In genomic region chr7:47500103-47500563, GRCh38 we compare ENCODE assay signal across 1 cellular context.
TF ChIP-seq lines count a peak whose summit lies in the region.

No MANE protein-coding gene starts in this region.

TF ChIP-seq in HepG2, 621 proteins besides CTCF, POLR2A, EP300 and RAD21 (continued from another document and continues in another):
- no peak for TF ChIP-seq GATA4 (IDR thresholded peaks at IDR 0.05; ENCODE audit: borderline replicate concordance, low read depth)
- no peak for TF ChIP-seq ZNF580 (CRISPR knock-in tag; IDR thresholded peaks at IDR 0.05; ENCODE audit: borderline replicate concordance, low read depth)
- TF ChIP-seq ZMYM4 (CRISPR knock-in tag; IDR thresholded peaks at IDR 0.05): peak; percentile 72
- peak; percentile 70 for TF ChIP-seq NCOA2 (CRISPR knock-in tag; IDR thresholded peaks at IDR 0.05)
- no peak for TF ChIP-seq ZNF251 (CRISPR knock-in tag; IDR thresholded peaks at IDR 0.05)
- no peak for TF ChIP-seq NFYC (CRISPR knock-in tag; IDR thresholded peaks at IDR 0.05)
- TF ChIP-seq ZNF766 (CRISPR knock-in tag; IDR thresholded peaks at IDR 0.05; ENCODE audit: borderline replicate concordance): no peak
- TF ChIP-seq SKI (IDR thresholded peaks at IDR 0.05; ENCODE audit: partially characterized antibody): peak; percentile 49
- TF ChIP-seq, protein P1, sequence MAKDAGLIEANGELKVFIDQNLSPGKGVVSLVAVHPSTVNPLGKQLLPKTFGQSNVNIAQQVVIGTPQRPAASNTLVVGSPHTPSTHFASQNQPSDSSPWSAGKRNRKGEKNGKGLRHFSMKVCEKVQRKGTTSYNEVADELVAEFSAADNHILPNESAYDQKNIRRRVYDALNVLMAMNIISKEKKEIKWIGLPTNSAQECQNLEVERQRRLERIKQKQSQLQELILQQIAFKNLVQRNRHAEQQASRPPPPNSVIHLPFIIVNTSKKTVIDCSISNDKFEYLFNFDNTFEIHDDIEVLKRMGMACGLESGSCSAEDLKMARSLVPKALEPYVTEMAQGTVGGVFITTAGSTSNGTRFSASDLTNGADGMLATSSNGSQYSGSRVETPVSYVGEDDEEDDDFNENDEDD (CRISPR knock-in tag; IDR thresholded peaks at IDR 0.05; ENCODE audit: borderline replicate concordance): no peak
- no peak for TF ChIP-seq ZNF432 (CRISPR knock-in tag; IDR thresholded peaks at IDR 0.05; ENCODE audit: borderline replicate concordance)
- no peak for TF ChIP-seq DNMT1 (CRISPR knock-in tag; IDR thresholded peaks at IDR 0.05)
- no peak for TF ChIP-seq ZNF160 (CRISPR knock-in tag; IDR thresholded peaks at IDR 0.05)
- no peak for TF ChIP-seq PHB2 (IDR thresholded peaks at IDR 0.05; ENCODE audit: partially characterized antibody)
- TF ChIP-seq TMF1 (CRISPR knock-in tag; IDR thresholded peaks at IDR 0.05; ENCODE audit: low read depth): no peak
- peak; percentile 74 for TF ChIP-seq BCL6 (CRISPR knock-in tag; IDR thresholded peaks at IDR 0.05)
- TF ChIP-seq PTBP1 (IDR thresholded peaks at IDR 0.05; ENCODE audit: low read depth, low read length, poor library complexity, severe bottlenecking): no peak
- TF ChIP-seq CCAR2 (optimal IDR thresholded peaks at IDR 0.05; ENCODE audit: low read depth, low read length): no peak
- no peak for TF ChIP-seq ATM (IDR thresholded peaks at IDR 0.05; ENCODE audit: borderline replicate concordance)
- peak in 1 of 2 experiments; percentile 40; a peak in 1 of 4 replicates for TF ChIP-seq ATF4 (CRISPR knock-in tag; IDR thresholded peaks at IDR 0.05)
- no peak for TF ChIP-seq CAMTA2 (CRISPR knock-in tag; IDR thresholded peaks at IDR 0.05; ENCODE audit: borderline replicate concordance)
- no peak for TF ChIP-seq ZNF530 (CRISPR knock-in tag; IDR thresholded peaks at IDR 0.05; ENCODE audit: low read depth)
- TF ChIP-seq ZNF30 (CRISPR knock-in tag; IDR thresholded peaks at IDR 0.05): no peak
- no peak for TF ChIP-seq ZNF136 (CRISPR knock-in tag; IDR thresholded peaks at IDR 0.05; ENCODE audit: low read depth)
- peak; percentile 39; the same call in 1 of the 2 replicates for TF ChIP-seq ZSCAN5A (CRISPR knock-in tag; IDR thresholded peaks at IDR 0.05; ENCODE audit: borderline replicate concordance)
- peak; percentile 69; the same call in 1 of the 2 replicates for TF ChIP-seq ZGPAT (CRISPR knock-in tag; IDR thresholded peaks at IDR 0.05)
- TF ChIP-seq TFAP4 (IDR thresholded peaks at IDR 0.05; ENCODE audit: borderline replicate concordance, low read depth): peak; percentile 31; the same call in 1 of the 2 replicates
- TF ChIP-seq RXRA (CRISPR knock-in tag; IDR thresholded peaks at IDR 0.05): peak; percentile 46; the same call in 1 of the 2 replicates
- TF ChIP-seq TBX3 (IDR thresholded peaks at IDR 0.05; ENCODE audit: borderline replicate concordance): no peak
- TF ChIP-seq ZFP36L2 (CRISPR knock-in tag; IDR thresholded peaks at IDR 0.05): no peak
- TF ChIP-seq ZNF605 (CRISPR knock-in tag; IDR thresholded peaks at IDR 0.05): 0 out of 2 replicates have a peak, but pooled peaks have one; percentile 30
- no peak for TF ChIP-seq GRHL1 (CRISPR knock-in tag; conservative IDR thresholded peaks at IDR 0.05)
- TF ChIP-seq SUZ12 (IDR thresholded peaks at IDR 0.05; ENCODE audit: low read depth, low read length): no peak
- TF ChIP-seq SETDB1 (CRISPR knock-in tag; IDR thresholded peaks at IDR 0.05; ENCODE audit: borderline replicate concordance): no peak
- TF ChIP-seq, protein P2, sequence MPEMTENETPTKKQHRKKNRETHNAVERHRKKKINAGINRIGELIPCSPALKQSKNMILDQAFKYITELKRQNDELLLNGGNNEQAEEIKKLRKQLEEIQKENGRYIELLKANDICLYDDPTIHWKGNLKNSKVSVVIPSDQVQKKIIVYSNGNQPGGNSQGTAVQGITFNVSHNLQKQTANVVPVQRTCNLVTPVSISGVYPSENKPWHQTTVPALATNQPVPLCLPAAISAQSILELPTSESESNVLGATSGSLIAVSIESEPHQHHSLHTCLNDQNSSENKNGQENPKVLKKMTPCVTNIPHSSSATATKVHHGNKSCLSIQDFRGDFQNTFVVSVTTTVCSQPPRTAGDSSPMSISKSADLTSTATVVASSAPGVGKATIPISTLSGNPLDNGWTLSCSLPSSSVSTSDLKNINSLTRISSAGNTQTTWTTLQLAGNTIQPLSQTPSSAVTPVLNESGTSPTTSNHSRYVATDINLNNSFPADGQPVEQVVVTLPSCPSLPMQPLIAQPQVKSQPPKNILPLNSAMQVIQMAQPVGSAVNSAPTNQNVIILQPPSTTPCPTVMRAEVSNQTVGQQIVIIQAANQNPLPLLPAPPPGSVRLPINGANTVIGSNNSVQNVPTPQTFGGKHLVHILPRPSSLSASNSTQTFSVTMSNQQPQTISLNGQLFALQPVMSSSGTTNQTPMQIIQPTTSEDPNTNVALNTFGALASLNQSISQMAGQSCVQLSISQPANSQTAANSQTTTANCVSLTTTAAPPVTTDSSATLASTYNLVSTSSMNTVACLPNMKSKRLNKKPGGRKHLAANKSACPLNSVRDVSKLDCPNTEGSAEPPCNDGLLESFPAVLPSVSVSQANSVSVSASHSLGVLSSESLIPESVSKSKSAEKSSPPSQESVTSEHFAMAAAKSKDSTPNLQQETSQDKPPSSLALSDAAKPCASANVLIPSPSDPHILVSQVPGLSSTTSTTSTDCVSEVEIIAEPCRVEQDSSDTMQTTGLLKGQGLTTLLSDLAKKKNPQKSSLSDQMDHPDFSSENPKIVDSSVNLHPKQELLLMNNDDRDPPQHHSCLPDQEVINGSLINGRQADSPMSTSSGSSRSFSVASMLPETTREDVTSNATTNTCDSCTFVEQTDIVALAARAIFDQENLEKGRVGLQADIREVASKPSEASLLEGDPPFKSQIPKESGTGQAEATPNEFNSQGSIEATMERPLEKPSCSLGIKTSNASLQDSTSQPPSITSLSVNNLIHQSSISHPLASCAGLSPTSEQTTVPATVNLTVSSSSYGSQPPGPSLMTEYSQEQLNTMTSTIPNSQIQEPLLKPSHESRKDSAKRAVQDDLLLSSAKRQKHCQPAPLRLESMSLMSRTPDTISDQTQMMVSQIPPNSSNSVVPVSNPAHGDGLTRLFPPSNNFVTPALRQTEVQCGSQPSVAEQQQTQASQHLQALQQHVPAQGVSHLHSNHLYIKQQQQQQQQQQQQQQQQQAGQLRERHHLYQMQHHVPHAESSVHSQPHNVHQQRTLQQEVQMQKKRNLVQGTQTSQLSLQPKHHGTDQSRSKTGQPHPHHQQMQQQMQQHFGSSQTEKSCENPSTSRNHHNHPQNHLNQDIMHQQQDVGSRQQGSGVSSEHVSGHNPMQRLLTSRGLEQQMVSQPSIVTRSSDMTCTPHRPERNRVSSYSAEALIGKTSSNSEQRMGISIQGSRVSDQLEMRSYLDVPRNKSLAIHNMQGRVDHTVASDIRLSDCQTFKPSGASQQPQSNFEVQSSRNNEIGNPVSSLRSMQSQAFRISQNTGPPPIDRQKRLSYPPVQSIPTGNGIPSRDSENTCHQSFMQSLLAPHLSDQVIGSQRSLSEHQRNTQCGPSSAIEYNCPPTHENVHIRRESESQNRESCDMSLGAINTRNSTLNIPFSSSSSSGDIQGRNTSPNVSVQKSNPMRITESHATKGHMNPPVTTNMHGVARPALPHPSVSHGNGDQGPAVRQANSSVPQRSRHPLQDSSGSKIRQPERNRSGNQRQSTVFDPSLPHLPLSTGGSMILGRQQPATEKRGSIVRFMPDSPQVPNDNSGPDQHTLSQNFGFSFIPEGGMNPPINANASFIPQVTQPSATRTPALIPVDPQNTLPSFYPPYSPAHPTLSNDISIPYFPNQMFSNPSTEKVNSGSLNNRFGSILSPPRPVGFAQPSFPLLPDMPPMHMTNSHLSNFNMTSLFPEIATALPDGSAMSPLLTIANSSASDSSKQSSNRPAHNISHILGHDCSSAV (CRISPR knock-in tag; IDR thresholded peaks at IDR 0.05; ENCODE audit: borderline replicate concordance): no peak
- no peak for TF ChIP-seq GFI1 (CRISPR knock-in tag; IDR thresholded peaks at IDR 0.05; ENCODE audit: borderline replicate concordance)
- no peak for TF ChIP-seq KMT2B (CRISPR knock-in tag; IDR thresholded peaks at IDR 0.05)
- no peak for TF ChIP-seq NAIF1 (CRISPR knock-in tag; IDR thresholded peaks at IDR 0.05; ENCODE audit: borderline replicate concordance)
- peak; percentile 55; the same call in 1 of the 2 replicates for TF ChIP-seq ERF (CRISPR knock-in tag; IDR thresholded peaks at IDR 0.05)
- no peak for TF ChIP-seq HNRNPL (IDR thresholded peaks at IDR 0.05; ENCODE audit: low read depth, low read length)
- TF ChIP-seq YEATS4 (CRISPR knock-in tag; IDR thresholded peaks at IDR 0.05; ENCODE audit: borderline replicate concordance): no peak
- no peak; the same call in 1 of the 2 replicates for TF ChIP-seq ZNF772 (CRISPR knock-in tag; IDR thresholded peaks at IDR 0.05)
- TF ChIP-seq ZNF614 (CRISPR knock-in tag; IDR thresholded peaks at IDR 0.05; ENCODE audit: borderline replicate concordance): peak; percentile 28; the same call in 1 of the 2 replicates
- TF ChIP-seq ZSCAN31 (CRISPR knock-in tag; IDR thresholded peaks at IDR 0.05; ENCODE audit: low read depth): peak; percentile 85; the same call in 1 of the 2 replicates
- TF ChIP-seq, protein P3, sequence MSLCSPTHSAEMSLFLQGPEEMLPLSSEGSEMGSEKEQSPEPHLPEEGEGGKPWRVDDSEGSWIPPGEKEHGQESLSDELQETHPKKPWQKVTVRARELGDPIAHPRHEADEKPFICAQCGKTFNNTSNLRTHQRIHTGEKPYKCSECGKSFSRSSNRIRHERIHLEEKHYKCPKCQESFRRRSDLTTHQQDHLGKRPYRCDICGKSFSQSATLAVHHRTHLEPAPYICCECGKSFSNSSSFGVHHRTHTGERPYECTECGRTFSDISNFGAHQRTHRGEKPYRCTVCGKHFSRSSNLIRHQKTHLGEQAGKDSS (CRISPR knock-in tag; IDR thresholded peaks at IDR 0.05; ENCODE audit: borderline replicate concordance, low read depth): no peak
- TF ChIP-seq, protein P4, sequence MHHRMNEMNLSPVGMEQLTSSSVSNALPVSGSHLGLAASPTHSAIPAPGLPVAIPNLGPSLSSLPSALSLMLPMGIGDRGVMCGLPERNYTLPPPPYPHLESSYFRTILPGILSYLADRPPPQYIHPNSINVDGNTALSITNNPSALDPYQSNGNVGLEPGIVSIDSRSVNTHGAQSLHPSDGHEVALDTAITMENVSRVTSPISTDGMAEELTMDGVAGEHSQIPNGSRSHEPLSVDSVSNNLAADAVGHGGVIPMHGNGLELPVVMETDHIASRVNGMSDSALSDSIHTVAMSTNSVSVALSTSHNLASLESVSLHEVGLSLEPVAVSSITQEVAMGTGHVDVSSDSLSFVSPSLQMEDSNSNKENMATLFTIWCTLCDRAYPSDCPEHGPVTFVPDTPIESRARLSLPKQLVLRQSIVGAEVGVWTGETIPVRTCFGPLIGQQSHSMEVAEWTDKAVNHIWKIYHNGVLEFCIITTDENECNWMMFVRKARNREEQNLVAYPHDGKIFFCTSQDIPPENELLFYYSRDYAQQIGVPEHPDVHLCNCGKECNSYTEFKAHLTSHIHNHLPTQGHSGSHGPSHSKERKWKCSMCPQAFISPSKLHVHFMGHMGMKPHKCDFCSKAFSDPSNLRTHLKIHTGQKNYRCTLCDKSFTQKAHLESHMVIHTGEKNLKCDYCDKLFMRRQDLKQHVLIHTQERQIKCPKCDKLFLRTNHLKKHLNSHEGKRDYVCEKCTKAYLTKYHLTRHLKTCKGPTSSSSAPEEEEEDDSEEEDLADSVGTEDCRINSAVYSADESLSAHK (CRISPR knock-in tag; IDR thresholded peaks at IDR 0.05; ENCODE audit: borderline replicate concordance): no peak
- no peak for TF ChIP-seq U2AF2 (IDR thresholded peaks at IDR 0.05; ENCODE audit: low read depth, low read length)
